In the genomic region with DNA sequence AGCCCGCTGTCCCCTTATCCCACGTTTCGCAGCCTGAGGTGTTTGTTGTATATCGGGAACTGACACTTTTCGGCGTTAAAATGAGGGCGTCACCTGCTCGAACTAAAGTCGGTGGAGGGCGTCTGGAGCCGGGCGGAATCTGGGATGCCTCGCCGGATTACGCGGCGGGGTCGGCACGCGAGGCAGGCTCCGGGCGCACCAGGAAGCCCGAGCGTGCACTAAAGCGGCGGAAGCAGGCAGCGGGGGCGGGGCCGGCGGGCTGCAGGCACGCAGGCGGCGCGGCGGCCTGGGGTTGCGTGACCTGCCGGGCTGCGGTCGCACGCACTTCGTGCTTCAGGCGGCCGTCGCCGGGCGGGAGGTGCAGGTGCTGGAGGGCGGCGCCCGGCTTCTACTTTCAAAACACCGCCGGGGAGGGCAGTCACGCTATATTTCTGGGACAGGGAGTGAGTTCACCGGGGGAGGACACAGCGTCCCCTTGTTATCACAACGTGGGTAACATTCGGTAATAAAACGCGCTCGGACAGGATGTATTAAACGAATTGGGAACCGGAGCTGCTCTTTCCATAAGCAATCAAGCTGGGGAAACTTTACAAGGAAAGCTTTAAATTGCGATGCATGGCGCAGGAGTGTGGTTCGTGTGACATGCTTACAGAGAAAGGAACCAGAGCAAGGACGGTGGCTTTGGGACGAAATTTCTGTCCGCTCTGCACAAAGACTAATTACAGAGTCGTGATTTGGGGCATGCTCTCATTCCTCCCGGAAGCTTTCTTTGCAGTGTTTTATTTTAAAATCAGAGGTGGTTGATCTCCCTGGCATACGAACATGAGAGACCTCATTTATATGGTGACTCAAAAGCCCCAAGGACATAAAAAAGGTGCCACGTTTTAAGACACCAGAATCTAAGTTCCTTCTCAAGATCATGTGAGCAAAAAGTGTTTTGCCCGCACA, we compare ENCODE assay signal across 8 cellular contexts. TPM values are rescaled to one million over a fixed set of nuclear protein-coding genes. Genes with fewer than 3 reads are reported as not detected.
DNase-seq lines count a peak whose midpoint lies in the region; ATAC-seq, FAIRE-seq and TF ChIP-seq lines count a peak whose summit lies in the region.

No MANE protein-coding gene starts in this region.

- peak overlapping the region; percentile 96 for H2BK20ac ChIP-seq in IMR-90 (ENCODE audit: low read depth, low read length)

- H2BK15ac ChIP-seq in IMR-90 (ENCODE audit: low read depth, low read length) = peak overlapping the region; percentile 78

- H3K27me3 ChIP-seq in DND-41 (ENCODE audit: insufficient read depth, low read length, poor library complexity) (peaks cover 12% of the 10 kb centered on the region), IMR-90 (ENCODE audit: control insufficient read depth, insufficient read depth, low read length) (no peaks in the 10 kb centered on the region), suprapubic skin (no peaks in the 10 kb centered on the region)

- H4K20me1 ChIP-seq in DND-41 (ENCODE audit: insufficient read depth, low read length) (no peaks in the 10 kb centered on the region), IMR-90 (ENCODE audit: insufficient read depth, low read length) (no peaks in the 10 kb centered on the region)

- no peak for FAIRE-seq in frontal cortex (lab: Jason Lieb, UNC)

- peak overlapping the region; percentile 80 to 94 for H4K8ac ChIP-seq in IMR-90 (ENCODE audit: low read depth in 2 of 2, low read length in 2 of 2)

- dilution Hi-C loops in IMR-90 (cut with HindIII; ENCODE audit: low sequenced_read_pairs, unreplicated experiment) = no loop called here

- DNase-seq in DND-41 = peak; percentile 29
- peak; percentile 90 for DNase-seq in IMR-90
- peak; percentile 66 for DNase-seq in SIG-M5 (lab: John Stamatoyannopoulos, UW)
- DNase-seq in activated naive CD4-positive, alpha-beta T cell (lab: John Stamatoyannopoulos, UW) = peak; percentile 64 to 79 (median 70)
- peak; percentile 66 to 69 for DNase-seq in frontal cortex (ENCODE audit: low spot score in 2 of 2)
- peak in 51 of 56 donors; percentile 8 to 73 (median 45) for DNase-seq in nucleus accumbens (lab: John Stamatoyannopoulos, UW)
- DNase-seq in suprapubic skin (ENCODE audit: low spot score in 2 of 2) = peak; percentile 89 to 91

- intact Hi-C loops in IMR-90 (cut with micrococcal nuclease) = loop anchor here (2.0 to 5.0 kb wide), 5 partner anchors 125 to 314 kb away; partner anchors contain the start of gene TIPARP

- peak overlapping the region; percentile 85 for H2AK5ac ChIP-seq in IMR-90 (ENCODE audit: low read depth, low read length)

- BruUV-seq in IMR-90 (replicated peaks; lab: Mats Ljungman, UMichigan) = TSS peak; percentile 98

- H3K79me1 ChIP-seq in IMR-90 (ENCODE audit: low read depth in 1 of 2, low read length in 2 of 2) = peaks cover 0 to 20% of the 10 kb centered on the region in 2 experiments; a peak in 2 of 4 replicates

- peaks cover 17% of the 10 kb centered on the region for H3K9me1 ChIP-seq in IMR-90 (ENCODE audit: insufficient read depth, low read length)

- H3K79me2 ChIP-seq in DND-41 (ENCODE audit: insufficient read depth, low read length) = no peaks in the 10 kb centered on the region

- H3K4me3 ChIP-seq in DND-41 (ENCODE audit: low read depth in 1 of 2, low read length in 2 of 2) (no peak overlapping the region), IMR-90 (ENCODE audit: insufficient read depth, low read depth, low read length) (peak overlapping the region; percentile 44), suprapubic skin (peak overlapping the region; percentile 61)

- CTCF ChIA-PET in IMR-90 (lab: Yijun Ruan, JAX) = interaction anchor here (1.2 kb wide), 1 partner anchor 23 kb away, joined by 4 read pairs; no protein-coding TSS in a partner anchor

- TF ChIP-seq EP300 in suprapubic skin (IDR thresholded peaks at IDR 0.05) = no peak

- H3K18ac ChIP-seq in IMR-90 (ENCODE audit: low read depth, low read length) = peak overlapping the region; percentile 100

- POLR2A ChIA-PET in IMR-90 (lab: Charles Lee; ENCODE audit: unreplicated experiment) = no interaction called here

- H4K91ac ChIP-seq in IMR-90 (ENCODE audit: insufficient read depth, low read depth, low read length) = peak overlapping the region; percentile 100

- no peak overlapping the region for H3K27ac ChIP-seq in DND-41 (ENCODE audit: low read length)
- H3K27ac ChIP-seq in IMR-90 (ENCODE audit: insufficient read depth, low read length) = peak overlapping the region; percentile 96
- H3K27ac ChIP-seq in suprapubic skin = peak overlapping the region; percentile 94

- ATAC-seq in DND-41 (ENCODE audit: insufficient read depth, low read depth) = peak; percentile 79
- peak; percentile 71 for ATAC-seq in GM21529 (IDR thresholded peaks at IDR 0.05; ENCODE audit: unreplicated experiment)
- ATAC-seq in IMR-90 (ENCODE audit: low read depth) = peak; percentile 70

- peak overlapping the region; percentile 83 for H2AK9ac ChIP-seq in IMR-90 (replicated peaks; ENCODE audit: low read depth, low read length, poor library complexity)

- TF ChIP-seq CTCF in DND-41 (IDR thresholded peaks at IDR 0.05; ENCODE audit: borderline replicate concordance, extremely low read depth, low read length, poor library complexity, severe bottlenecking) = no peak
- peak; percentile 30 for TF ChIP-seq CTCF in IMR-90 (conservative IDR thresholded peaks at IDR 0.05; ENCODE audit: low read depth, low read length)
- TF ChIP-seq CTCF in suprapubic skin (IDR thresholded peaks at IDR 0.05) = peak in 1 of 2 donors; percentile 3

- 4% methylated on average over 20 of the region's 72 CpGs; no CpG with 5 or more reads in 1 of the 2 experiments for WGBS in IMR-90 (ENCODE audit: extremely low coverage in 2 of 2, insufficient read length in 1 of 2), 2 experiments
- WGBS in suprapubic skin = 1% methylated on average over 59 of the region's 72 CpGs

- peak overlapping the region; percentile 99 for H3K23ac ChIP-seq in IMR-90 (ENCODE audit: low read depth, low read length)

- no peak overlapping the region for H3K9ac ChIP-seq in DND-41 (ENCODE audit: low read depth, low read length)
- H3K9ac ChIP-seq in IMR-90 (ENCODE audit: low read depth, low read length) = peak overlapping the region; percentile 84

- H3K56ac ChIP-seq in IMR-90 (ENCODE audit: extremely low read depth, insufficient read depth, low read length) = peak overlapping the region; percentile 96

- TF ChIP-seq RAD21 in IMR-90 (IDR thresholded peaks at IDR 0.05; ENCODE audit: low read length) = peak; percentile 37; the same call in 1 of the 2 replicates

- peak overlapping the region; percentile 88 for H2BK5ac ChIP-seq in IMR-90 (ENCODE audit: low read depth, low read length, poor library complexity, severe bottlenecking)

- H2BK120ac ChIP-seq in IMR-90 (ENCODE audit: low read depth, low read length) = peak overlapping the region; percentile 98

- peak overlapping the region; percentile 99 for H3K4ac ChIP-seq in IMR-90 (ENCODE audit: low read depth, low read length)

- H3K4me2 ChIP-seq in DND-41 (ENCODE audit: insufficient read depth, low read length) (no peak overlapping the region), IMR-90 (ENCODE audit: low read depth, low read length) (peak overlapping the region; percentile 92)

- in situ Hi-C loops in IMR-90 (cut with MboI; ENCODE audit: low sequenced_read_pairs) = loop anchor here (5.0 kb wide), 2 partner anchors 130 to 265 kb away; no protein-coding TSS in a partner anchor

- H3K14ac ChIP-seq in IMR-90 (replicated peaks; ENCODE audit: low read depth, low read length) = peak overlapping the region; percentile 95

- H3K4me1 ChIP-seq in DND-41 (ENCODE audit: insufficient read depth, low read length) (no peaks in the 10 kb centered on the region), IMR-90 (ENCODE audit: control insufficient read depth, insufficient read depth, low read length) (peaks cover 24% of the 10 kb centered on the region), suprapubic skin (peaks cover 55% of the 10 kb centered on the region)

- H2AFZ ChIP-seq in DND-41 (ENCODE audit: low read depth, low read length) (no peak overlapping the region), IMR-90 (replicated peaks; ENCODE audit: low read length, poor library complexity) (peak overlapping the region; percentile 88)

- peak overlapping the region; percentile 96 for H4K5ac ChIP-seq in IMR-90 (ENCODE audit: low read depth, low read length)

- H3K9me3 ChIP-seq in DND-41 (ENCODE audit: insufficient read depth, low read length, severe bottlenecking) (no peaks in the 10 kb centered on the region), IMR-90 (ENCODE audit: control insufficient read depth, insufficient read depth, low read length) (no peaks in the 10 kb centered on the region), suprapubic skin (no peaks in the 10 kb centered on the region)

- H3K36me3 ChIP-seq in DND-41 (ENCODE audit: insufficient read depth, low read length) (no peaks in the 10 kb centered on the region), IMR-90 (ENCODE audit: control insufficient read depth, insufficient read depth, low read length) (no peaks in the 10 kb centered on the region), suprapubic skin (no peaks in the 10 kb centered on the region)

- TF ChIP-seq POLR2A in IMR-90 (IDR thresholded peaks at IDR 0.05; ENCODE audit: low read depth, low read length) = peak; percentile 69; the same call in 1 of the 2 replicates
- peak in 1 of 2 donors; percentile 47 for TF ChIP-seq POLR2A in suprapubic skin (IDR thresholded peaks at IDR 0.05)

TF ChIP-seq in IMR-90, 13 proteins besides CTCF, POLR2A, EP300 and RAD21 (continues in another document):
- TF ChIP-seq FOS (IDR thresholded peaks at IDR 0.05; ENCODE audit: low read depth, low read length) = peak; percentile 69
- peak; percentile 95 for TF ChIP-seq BHLHE40 (IDR thresholded peaks at IDR 0.05; ENCODE audit: low read depth, low read length)
- TF ChIP-seq, protein P1, sequence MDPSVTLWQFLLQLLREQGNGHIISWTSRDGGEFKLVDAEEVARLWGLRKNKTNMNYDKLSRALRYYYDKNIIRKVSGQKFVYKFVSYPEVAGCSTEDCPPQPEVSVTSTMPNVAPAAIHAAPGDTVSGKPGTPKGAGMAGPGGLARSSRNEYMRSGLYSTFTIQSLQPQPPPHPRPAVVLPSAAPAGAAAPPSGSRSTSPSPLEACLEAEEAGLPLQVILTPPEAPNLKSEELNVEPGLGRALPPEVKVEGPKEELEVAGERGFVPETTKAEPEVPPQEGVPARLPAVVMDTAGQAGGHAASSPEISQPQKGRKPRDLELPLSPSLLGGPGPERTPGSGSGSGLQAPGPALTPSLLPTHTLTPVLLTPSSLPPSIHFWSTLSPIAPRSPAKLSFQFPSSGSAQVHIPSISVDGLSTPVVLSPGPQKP (IDR thresholded peaks at IDR 0.05; ENCODE audit: borderline replicate concordance, low read depth, low read length) = no peak
- peak; percentile 32; the same call in 1 of the 2 replicates for TF ChIP-seq SMC3 (IDR thresholded peaks at IDR 0.05; ENCODE audit: low read depth, low read length)
- TF ChIP-seq CHD1 (IDR thresholded peaks at IDR 0.05; ENCODE audit: low read depth, low read length) = no peak; the same call in none of the 2 replicates
- peak; percentile 79 for TF ChIP-seq RCOR1 (IDR thresholded peaks at IDR 0.05; ENCODE audit: insufficient replicate concordance, low read length)

RNA-seq across cellular contexts. Expression of gene LEKR1, which starts 9.1 kb away (rescaled TPM):
- total RNA-seq in IMR-90 (2012; rRNA removed) = 0.36 and 0.56 TPM in 2 replicates
- polyA plus RNA-seq in IMR-90 (2012; rRNA removed) = 0.10 and 0.19 TPM in 2 replicates
- 0.05 TPM in 2 replicates for polyA plus RNA-seq in IMR-90 (2012; cell fraction: cytosol; rRNA removed)
- polyA plus RNA-seq in IMR-90 (2012; cell fraction: nucleus; rRNA removed; ENCODE audit: low replicate concordance) = 0.14 and 0.31 TPM in 2 replicates
- total RNA-seq in frontal cortex = 0.82 TPM
- 1 to 10 TPM; 1.0 to 3.4 (median 1.5) TPM for total RNA-seq in suprapubic skin

Comparison
In these comparisons a context has a peak if more than half of its experiments do, and no peak if none do; other contexts are left out.
1. DNase-seq: peak in every context shown above with its lines; median percentile 90 in IMR-90; 90 in suprapubic skin; 70 in activated naive CD4-positive, alpha-beta T cell; 68 in frontal cortex; 66 in SIG-M5; 45 in nucleus accumbens; 29 in DND-41.
2. H3K4me3 ChIP-seq: peak in IMR-90 (single experiment) and suprapubic skin (single experiment); none in DND-41 (0 of 2).
3. Peak in every context shown above with its lines, with median percentiles within 50 percentile points of each other: ATAC-seq.